ENCODE assay signal across 21 cellular contexts in genomic region chr1:29489471-29489870, GRCh38.
A peak's percentile ranks its signal among the peaks of the same experiment; 100 is the strongest.
DNase-seq lines count a peak whose midpoint lies in the region; ATAC-seq, FAIRE-seq and TF ChIP-seq lines count a peak whose summit lies in the region.
"Had no signal": no experiment of that assay in that cellular context is flagged by ENCODE, and none has a peak within 500 bp of the region (broad histone marks: within the 10 kb centered on the region; RNA-seq: fewer than 3 reads in every experiment).

No MANE protein-coding gene starts in this region.

- H3K9ac ChIP-seq in K562 (ENCODE audit: insufficient read depth in 1 of 2, low read depth in 2 of 2, low read length in 2 of 2): no peak overlapping the region
- H3K9ac ChIP-seq: BLaER1 had no signal

- POLR2A ChIA-PET in K562 (lab: Yijun Ruan, JAX): interaction anchor here (0.7 kb wide), 1 partner anchor 405 kb away, joined by 3 read pairs; no protein-coding TSS in a partner anchor

- TF ChIP-seq POLR2A in K562 (conservative IDR thresholded peaks at IDR 0.05) (no peak), sigmoid colon (IDR thresholded peaks at IDR 0.05) (no peak)

- no peak for TF ChIP-seq RAD21 in K562 (CRISPR knock-in tag; conservative IDR thresholded peaks at IDR 0.05 in 1 of 2, IDR thresholded peaks at IDR 0.05 in 1 of 2)

- H3K79me2 ChIP-seq in K562 (ENCODE audit: control insufficient read depth, insufficient read depth, low read length): no peaks in the 10 kb centered on the region

- whole genome bisulfite sequencing in K562 (ENCODE audit: insufficient coverage, low coverage, missing lambda C conversion rate): 0% methylated on average over 5 of the region's 5 CpGs
- WGBS in sigmoid colon, 2 donors: 89 to 93% methylated on average over 5 of the region's 5 CpGs

- TF ChIP-seq EP300 in K562 (IDR thresholded peaks at IDR 0.05; ENCODE audit: low read length): no peak
- no peak for TF ChIP-seq EP300 in sigmoid colon (IDR thresholded peaks at IDR 0.05)

- no peak for DNase-seq in K562 (ENCODE audit: extremely low read depth in 1 of 4, low spot score in 3 of 4)
- DNase-seq in chondrocyte (ENCODE audit: low spot score): peak; percentile 42
- DNase-seq in sigmoid colon: peak; percentile 27
- DNase-seq: 8988T; ACHN; BE2C; C1 segment of cervical spinal cord; CD4-positive, alpha-beta memory T cell; CD4-positive, CD25-positive, alpha-beta regulatory T cell; CD8-positive, alpha-beta memory T cell; COR-L47; DMS79 treated with DMSO at 0.1 percent for 48 hours; GF-D8 had no signal

- H3K9me1 ChIP-seq in K562 (ENCODE audit: control insufficient read depth, insufficient read depth, low read length): no peaks in the 10 kb centered on the region

- H3K4me3 ChIP-seq in K562 (no peak overlapping the region), sigmoid colon (no peak overlapping the region)
- H3K4me3 ChIP-seq: BLaER1 had no signal

- no peaks in the 10 kb centered on the region for H3K36me3 ChIP-seq in K562 (ENCODE audit: control insufficient read depth, insufficient read depth, low read length)
- no peaks in the 10 kb centered on the region for H3K36me3 ChIP-seq in sigmoid colon
- H3K36me3 ChIP-seq: BE2C, BLaER1 had no signal

- H3K27me3 ChIP-seq in K562 (ENCODE audit: control insufficient read depth in 2 of 2, insufficient read depth in 2 of 2, low read length in 2 of 2) (peaks cover 0 to 28% of the 10 kb centered on the region in 2 experiments; a peak in 4 of 5 replicates), sigmoid colon (peaks cover 0 to 3% (median 0%) of the 10 kb centered on the region in 3 donors)
- H3K27me3 ChIP-seq: BE2C, BLaER1 had no signal

- H4K20me1 ChIP-seq in K562 (replicated peaks; ENCODE audit: control insufficient read depth, insufficient read depth, low read length): no peaks in the 10 kb centered on the region
- H4K20me1 ChIP-seq: BLaER1 had no signal

- TF ChIP-seq CTCF in K562 (IDR thresholded peaks at IDR 0.05 in 2 of 3, conservative IDR thresholded peaks at IDR 0.05 in 1 of 3; ENCODE audit: insufficient read depth in 2 of 3, low read depth in 1 of 3, low read length in 3 of 3) (no peak), chondrocyte (IDR thresholded peaks at IDR 0.05) (no peak), sigmoid colon (IDR thresholded peaks at IDR 0.05) (no peak)

- H3K9me3 Mint-ChIP-seq in chondrocyte (ENCODE audit: low read depth): peaks cover 2% of the 10 kb centered on the region
- H3K9me3 Mint-ChIP-seq: CD8-positive, alpha-beta memory T cell had no signal

- intact Hi-C loops in K562 (cut with micrococcal nuclease) (no loop called here), sigmoid colon (cut with DNase I) (no loop called here)

- H3K9me3 ChIP-seq in K562 (replicated peaks; ENCODE audit: control insufficient read depth, insufficient read depth, low read depth, low read length) (no peaks in the 10 kb centered on the region), sigmoid colon (no peaks in the 10 kb centered on the region)
- H3K9me3 ChIP-seq: BE2C had no signal

- in situ Hi-C loops in K562 (cut with MboI): no loop called here

- peak; percentile 23 for FAIRE-seq in K562 (lab: Jason Lieb, UNC)
- FAIRE-seq: A204.1, D721Med, G401.6, GM12891 had no signal

- BruUV-seq in K562 (replicated peaks; lab: Mats Ljungman, UMichigan): no TSS peak

- H3K4me1 Mint-ChIP-seq in chondrocyte (ENCODE audit: low read depth): no peaks in the 10 kb centered on the region
- H3K4me1 Mint-ChIP-seq: CD14-positive monocyte; CD4-positive, alpha-beta memory T cell; CD4-positive, CD25-positive, alpha-beta regulatory T cell; CD8-positive, alpha-beta memory T cell had no signal

- H3K4me1 ChIP-seq in K562 (replicated peaks in 1 of 2; ENCODE audit: control insufficient read depth in 2 of 2, insufficient read depth in 2 of 2, low read length in 2 of 2): peaks cover 0 to 3% of the 10 kb centered on the region in 2 experiments; a peak in 1 of 5 replicates
- no peaks in the 10 kb centered on the region for H3K4me1 ChIP-seq in sigmoid colon
- H3K4me1 ChIP-seq: BE2C had no signal

- CTCF ChIA-PET in K562 (lab: Yijun Ruan, JAX; ENCODE audit: low intra/inter-chr PET ratio): no interaction called here

- no peak overlapping the region for H3K27ac Mint-ChIP-seq in chondrocyte (ENCODE audit: unreplicated experiment)
- H3K27ac Mint-ChIP-seq: CD4-positive, alpha-beta memory T cell; CD4-positive, CD25-positive, alpha-beta regulatory T cell had no signal

- no peak overlapping the region for H3K4me3 Mint-ChIP-seq in chondrocyte (ENCODE audit: unreplicated experiment)
- H3K4me3 Mint-ChIP-seq: CD14-positive monocyte; CD4-positive, alpha-beta memory T cell; CD4-positive, CD25-positive, alpha-beta regulatory T cell; CD8-positive, alpha-beta memory T cell had no signal

- no peak overlapping the region for H3K27ac ChIP-seq in K562 (ENCODE audit: extremely low read depth, low read depth, low read length)
- H3K27ac ChIP-seq in sigmoid colon: no peak overlapping the region
- H3K27ac ChIP-seq: BLaER1 had no signal

- H3K4me2 ChIP-seq in K562 (ENCODE audit: insufficient read depth, low read length): no peak overlapping the region
- H3K4me2 ChIP-seq: BLaER1 had no signal

- peaks cover 24% of the 10 kb centered on the region for H3K27me3 Mint-ChIP-seq in chondrocyte (ENCODE audit: low read depth)
- H3K27me3 Mint-ChIP-seq: CD4-positive, CD25-positive, alpha-beta regulatory T cell had no signal

- H3K36me3 Mint-ChIP-seq in chondrocyte (ENCODE audit: low read depth): no peaks in the 10 kb centered on the region
- H3K36me3 Mint-ChIP-seq: CD14-positive monocyte; CD4-positive, alpha-beta memory T cell; CD4-positive, CD25-positive, alpha-beta regulatory T cell; CD8-positive, alpha-beta memory T cell had no signal

- ATAC-seq in K562 (no peak), HG03095 (IDR thresholded peaks at IDR 0.05; ENCODE audit: unreplicated experiment) (no peak), GM18909 (IDR thresholded peaks at IDR 0.05; ENCODE audit: poor library complexity, unreplicated experiment) (no peak)

- H2AFZ ChIP-seq in K562 (ENCODE audit: low read depth, low read length): no peak overlapping the region

TF ChIP-seq in K562, 482 proteins besides CTCF, POLR2A, EP300 and RAD21:
- TF ChIP-seq, protein P1, sequence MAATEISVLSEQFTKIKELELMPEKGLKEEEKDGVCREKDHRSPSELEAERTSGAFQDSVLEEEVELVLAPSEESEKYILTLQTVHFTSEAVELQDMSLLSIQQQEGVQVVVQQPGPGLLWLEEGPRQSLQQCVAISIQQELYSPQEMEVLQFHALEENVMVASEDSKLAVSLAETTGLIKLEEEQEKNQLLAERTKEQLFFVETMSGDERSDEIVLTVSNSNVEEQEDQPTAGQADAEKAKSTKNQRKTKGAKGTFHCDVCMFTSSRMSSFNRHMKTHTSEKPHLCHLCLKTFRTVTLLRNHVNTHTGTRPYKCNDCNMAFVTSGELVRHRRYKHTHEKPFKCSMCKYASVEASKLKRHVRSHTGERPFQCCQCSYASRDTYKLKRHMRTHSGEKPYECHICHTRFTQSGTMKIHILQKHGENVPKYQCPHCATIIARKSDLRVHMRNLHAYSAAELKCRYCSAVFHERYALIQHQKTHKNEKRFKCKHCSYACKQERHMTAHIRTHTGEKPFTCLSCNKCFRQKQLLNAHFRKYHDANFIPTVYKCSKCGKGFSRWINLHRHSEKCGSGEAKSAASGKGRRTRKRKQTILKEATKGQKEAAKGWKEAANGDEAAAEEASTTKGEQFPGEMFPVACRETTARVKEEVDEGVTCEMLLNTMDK (IDR thresholded peaks at IDR 0.05; ENCODE audit: borderline replicate concordance, insufficient read depth, low read depth, low read length, poor library complexity, severe bottlenecking): no peak
- TF ChIP-seq SETDB1 (IDR thresholded peaks at IDR 0.05; ENCODE audit: low read length): no peak
- TF ChIP-seq SIRT6 (IDR thresholded peaks at IDR 0.05; ENCODE audit: low read depth, low read length): no peak
- TF ChIP-seq, protein P2, sequence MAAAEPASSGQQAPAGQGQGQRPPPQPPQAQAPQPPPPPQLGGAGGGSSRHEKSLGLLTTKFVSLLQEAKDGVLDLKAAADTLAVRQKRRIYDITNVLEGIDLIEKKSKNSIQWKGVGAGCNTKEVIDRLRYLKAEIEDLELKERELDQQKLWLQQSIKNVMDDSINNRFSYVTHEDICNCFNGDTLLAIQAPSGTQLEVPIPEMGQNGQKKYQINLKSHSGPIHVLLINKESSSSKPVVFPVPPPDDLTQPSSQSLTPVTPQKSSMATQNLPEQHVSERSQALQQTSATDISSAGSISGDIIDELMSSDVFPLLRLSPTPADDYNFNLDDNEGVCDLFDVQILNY (CRISPR knock-in tag; IDR thresholded peaks at IDR 0.05): no peak
- TF ChIP-seq, protein P3, sequence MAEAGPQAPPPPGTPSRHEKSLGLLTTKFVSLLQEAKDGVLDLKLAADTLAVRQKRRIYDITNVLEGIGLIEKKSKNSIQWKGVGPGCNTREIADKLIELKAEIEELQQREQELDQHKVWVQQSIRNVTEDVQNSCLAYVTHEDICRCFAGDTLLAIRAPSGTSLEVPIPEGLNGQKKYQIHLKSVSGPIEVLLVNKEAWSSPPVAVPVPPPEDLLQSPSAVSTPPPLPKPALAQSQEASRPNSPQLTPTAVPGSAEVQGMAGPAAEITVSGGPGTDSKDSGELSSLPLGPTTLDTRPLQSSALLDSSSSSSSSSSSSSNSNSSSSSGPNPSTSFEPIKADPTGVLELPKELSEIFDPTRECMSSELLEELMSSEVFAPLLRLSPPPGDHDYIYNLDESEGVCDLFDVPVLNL (CRISPR knock-in tag; IDR thresholded peaks at IDR 0.05; ENCODE audit: low read depth): no peak
- TF ChIP-seq SMAD1 (IDR thresholded peaks at IDR 0.05; ENCODE audit: low read depth, low read length, partially characterized antibody): no peak
- TF ChIP-seq ZBED1 (IDR thresholded peaks at IDR 0.05): no peak
- no peak for TF ChIP-seq CHD2 (IDR thresholded peaks at IDR 0.05; ENCODE audit: low read depth, low read length)
- no peak for TF ChIP-seq LARP7 (IDR thresholded peaks at IDR 0.05)
- TF ChIP-seq ZNF143 (CRISPR knock-in tag; IDR thresholded peaks at IDR 0.05): no peak
- no peak for TF ChIP-seq U2AF1 (optimal IDR thresholded peaks at IDR 0.05; ENCODE audit: low read depth, low read length)
- no peak for TF ChIP-seq OTX1 (CRISPR knock-in tag; IDR thresholded peaks at IDR 0.05)
- TF ChIP-seq PRMT5 (CRISPR knock-in tag; IDR thresholded peaks at IDR 0.05): no peak
- TF ChIP-seq PTRF (tag; IDR thresholded peaks at IDR 0.05): no peak
- TF ChIP-seq CHD1 (IDR thresholded peaks at IDR 0.05; ENCODE audit: low read length): no peak
- no peak for TF ChIP-seq ZNF75A (CRISPR knock-in tag; IDR thresholded peaks at IDR 0.05)
- no peak for TF ChIP-seq BCOR (IDR thresholded peaks at IDR 0.05)
- no peak for TF ChIP-seq CBX1 (IDR thresholded peaks at IDR 0.05; ENCODE audit: low read depth)

Comparison
In these comparisons a context has a peak if more than half of its experiments do, and no peak if none do; other contexts are left out.
1. DNase-seq: peak in chondrocyte (single experiment) and sigmoid colon (single experiment); none in K562 (0 of 4).